Comparison of ENCODE assay signal across 19 cellular contexts in genomic region chr15:65095011-65095746, GRCh38. TPM values are rescaled to one million over a fixed set of nuclear protein-coding genes. Genes with fewer than 3 reads are reported as not detected.
DNase-seq lines count a peak whose midpoint lies in the region; ATAC-seq and TF ChIP-seq lines count a peak whose summit lies in the region.
"Had no signal": no experiment of that assay in that cellular context is flagged by ENCODE, and none has a peak within 500 bp of the region (broad histone marks: within the 10 kb centered on the region; RNA-seq: fewer than 3 reads in every experiment).

No MANE protein-coding gene starts in this region.

- H3K36me3 ChIP-seq in adrenal gland (replicated peaks in 1 of 2), result peaks cover 0 to 29% of the 10 kb centered on the region in 2 donors

- no peaks in the 10 kb centered on the region for H3K27me3 Mint-ChIP-seq in stimulated activated memory B cell treated with anti-CD40 and anti-IgM and Interleukin-4, amounts not matched to agents 10 μg/mL and 1 μg/mL and 100 μg/mL, for 72 hours
- H3K27me3 Mint-ChIP-seq: activated naive CD8-positive, alpha-beta T cell had no signal

- TF ChIP-seq CTCF in adrenal gland (IDR thresholded peaks at IDR 0.05), result no peak
- TF ChIP-seq CTCF in fibroblast of villous mesenchyme (IDR thresholded peaks at IDR 0.05; ENCODE audit: insufficient read depth, low read depth, low read length), result no peak

- no peak for TF ChIP-seq POLR2A in adrenal gland (IDR thresholded peaks at IDR 0.05)

- no peaks in the 10 kb centered on the region for H3K9me3 ChIP-seq in adrenal gland (replicated peaks in 1 of 3)

- H3K4me1 Mint-ChIP-seq in stimulated activated memory B cell treated with anti-CD40 and anti-IgM and Interleukin-4, amounts not matched to agents 10 μg/mL and 1 μg/mL and 100 μg/mL, for 72 hours, result no peaks in the 10 kb centered on the region

- ATAC-seq in sciatic nerve, result no peak
- ATAC-seq in stimulated activated memory B cell treated with anti-CD40 and anti-IgM and Interleukin-4, amounts not matched to agents 10 μg/mL and 1 μg/mL and 100 μg/mL, for 72 hours, result no peak

- H3K36me3 Mint-ChIP-seq in stimulated activated memory B cell treated with anti-CD40 and anti-IgM and Interleukin-4, amounts not matched to agents 10 μg/mL and 1 μg/mL and 100 μg/mL, for 72 hours, result peaks cover 31% of the 10 kb centered on the region

- no peaks in the 10 kb centered on the region for H3K9me3 Mint-ChIP-seq in stimulated activated memory B cell treated with anti-CD40 and anti-IgM and Interleukin-4, amounts not matched to agents 10 μg/mL and 1 μg/mL and 100 μg/mL, for 72 hours

- DNase-seq in adrenal gland, result peak in 6 of 7 donors; percentile 43 to 79 (median 58)
- DNase-seq in fibroblast of villous mesenchyme (ENCODE audit: low read depth), result peak; percentile 44
- peak; percentile 49 for DNase-seq in sciatic nerve (ENCODE audit: low spot score)
- no peak for DNase-seq in NCI-H1417 (lab: John Stamatoyannopoulos, UW)
- DNase-seq in RKO (ENCODE audit: low spot score), result no peak
- DNase-seq: activated CD4-positive, alpha-beta T cell treated with anti-CD3 and anti-CD28 coated beads for 4 hours; activated T-cell treated with anti-CD3 and anti-CD28 coated beads for 4 hours; effector CD4-positive, alpha-beta T cell; NCI-H2107; NCI-H526 treated with DMSO at 0.1 percent for 48 hours; occipital lobe; OCI-M1; stimulated activated CD4-positive, alpha-beta T cell treated with anti-CD3 and anti-CD28 coated beads, Interleukin-4, amount 100 ng/mL, for 1 hour had no signal

- intact Hi-C loops in adrenal gland (cut with DNase I) (loop anchor here in 1 of 2 donors (10.0 kb wide), 1 partner anchor 50 kb away; the partner anchor contains the start of gene SLC51B), sciatic nerve (cut with DNase I) (no loop called here)

- peaks cover 0 to 11% of the 10 kb centered on the region in 2 donors for H3K4me1 ChIP-seq in adrenal gland (replicated peaks in 1 of 2)

- H3K27ac Mint-ChIP-seq in stimulated activated memory B cell treated with anti-CD40 and anti-IgM and Interleukin-4, amounts not matched to agents 10 μg/mL and 1 μg/mL and 100 μg/mL, for 72 hours, result no peak overlapping the region
- H3K27ac Mint-ChIP-seq: activated naive CD8-positive, alpha-beta T cell had no signal

- 44 to 57% (median 52%) methylated on average over 3 to 5 of the region's 5 CpGs for WGBS in adrenal gland, 4 donors

- no peaks in the 10 kb centered on the region for H3K27me3 ChIP-seq in adrenal gland
- H3K27me3 ChIP-seq: cardiac muscle cell had no signal

- H3K4me3 ChIP-seq in adrenal gland (no peak overlapping the region), fibroblast of villous mesenchyme (ENCODE audit: low read depth, low read length) (no peak overlapping the region)
- H3K4me3 ChIP-seq: cardiac muscle cell had no signal

- H3K4me3 Mint-ChIP-seq in stimulated activated memory B cell treated with anti-CD40 and anti-IgM and Interleukin-4, amounts not matched to agents 10 μg/mL and 1 μg/mL and 100 μg/mL, for 72 hours, result no peak overlapping the region
- H3K4me3 Mint-ChIP-seq: activated naive CD8-positive, alpha-beta T cell had no signal

- H3K27ac ChIP-seq in adrenal gland, result no peak overlapping the region
- H3K27ac ChIP-seq: cardiac muscle cell had no signal

RNA-seq across cellular contexts. Expression of gene KBTBD13, which starts 18.6 kb away (rescaled TPM):
- total RNA-seq in adrenal gland, result not detected
- not detected for polyA plus RNA-seq in adrenal gland
- not detected in 2 replicates for total RNA-seq in fibroblast of villous mesenchyme
- 0.27 TPM for total RNA-seq in sciatic nerve
- total RNA-seq: G401, mucosa of gallbladder, occipital lobe had no signal
- polyA plus RNA-seq: keratinocyte had no signal

RNA-seq across cellular contexts. Expression of gene UBAP1L, which starts 19.8 kb away (rescaled TPM):
- total RNA-seq in adrenal gland (1 to 10 TPM in 6 of 8 donors, under 1 TPM in 2; 0.48 to 5.6 (median 2.6) TPM), fibroblast of villous mesenchyme (1.7 and 2.3 TPM in 2 replicates), sciatic nerve (13.4 TPM)
- 10 to 100 TPM in 1 of 3 donors, 1 to 10 TPM in 2; 1.1 to 34.9 (median 5.7) TPM for polyA plus RNA-seq in adrenal gland

RNA-seq across cellular contexts. Expression of gene RASL12, which starts 27.4 kb away (rescaled TPM):
- total RNA-seq in adrenal gland, result 1 to 10 TPM; 1.3 to 9.2 (median 3.3) TPM
- polyA plus RNA-seq in adrenal gland, result 1 to 10 TPM; 1.4 to 7.0 (median 4.3) TPM
- under 0.01 and 2.9 TPM in 2 replicates for total RNA-seq in fibroblast of villous mesenchyme
- total RNA-seq in sciatic nerve, result 23.0 TPM
- total RNA-seq: G401 had no signal
- polyA plus RNA-seq: keratinocyte had no signal

RNA-seq across cellular contexts. Expression of gene PDCD7, which starts 38.4 kb away (rescaled TPM):
- total RNA-seq in adrenal gland (100 to 1,000 TPM in 1 of 8 donors, 10 to 100 TPM in 7; 17.5 to 121 (median 23.1) TPM), fibroblast of villous mesenchyme (14.8 and 20.7 TPM in 2 replicates), sciatic nerve (29.6 TPM)
- polyA plus RNA-seq in adrenal gland, result 10 to 100 TPM in 2 of 3 donors, 1 to 10 TPM in 1; 9.8 to 18.7 (median 17.3) TPM

RNA-seq across cellular contexts. Expression of gene SLC51B, which starts 50.0 kb away (rescaled TPM):
- total RNA-seq in adrenal gland, result 1 to 10 TPM in 1 of 8 donors, under 1 TPM in 4, not detected in 3; 0.32 to 2.6 (median 0.55) TPM
- 1 to 10 TPM in 2 of 3 donors, under 1 TPM in 1; 0.40 to 3.1 (median 1.5) TPM for polyA plus RNA-seq in adrenal gland
- not detected in 2 replicates for total RNA-seq in fibroblast of villous mesenchyme
- total RNA-seq in sciatic nerve, result 0.53 TPM
- total RNA-seq: cardiac muscle cell, G401, occipital lobe had no signal
- polyA plus RNA-seq: cardiac muscle cell, keratinocyte had no signal

Comparison
In these comparisons a context has a peak if more than half of its experiments do, and no peak if none do; other contexts are left out.
1. DNase-seq: peak in adrenal gland (6 of 7), fibroblast of villous mesenchyme (single experiment) and sciatic nerve (single experiment); none in NCI-H1417 (0 of 3) and RKO (single experiment).